In the genomic region with DNA sequence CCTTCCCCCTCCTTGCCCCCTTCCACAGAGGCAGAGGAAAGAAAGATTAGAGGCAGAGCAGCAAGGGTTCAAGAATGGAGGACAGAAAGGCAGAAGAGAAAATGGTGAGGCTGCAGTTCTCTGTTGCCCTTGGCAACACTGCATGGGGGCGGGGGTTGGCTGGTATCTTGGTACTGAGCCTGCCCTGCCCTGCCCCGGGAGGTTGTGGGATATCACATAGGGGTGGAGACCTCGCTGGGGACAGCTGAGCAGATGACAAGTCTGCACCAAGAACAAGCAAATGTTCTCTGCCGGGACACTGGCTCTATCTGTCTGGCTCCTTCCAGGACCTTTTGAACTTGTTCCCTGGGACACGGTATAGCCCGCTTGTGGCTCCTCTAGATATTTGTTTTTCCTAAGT, we compare ENCODE assay signal across 11 cellular contexts. TPM values are rescaled to one million over a fixed set of nuclear protein-coding genes. Genes with fewer than 3 reads are reported as not detected.
A peak's percentile ranks its signal among the peaks of the same experiment; 100 is the strongest.
DNase-seq lines count a peak whose midpoint lies in the region; ATAC-seq, FAIRE-seq and TF ChIP-seq lines count a peak whose summit lies in the region.
"Had no signal": no experiment of that assay in that cellular context is flagged by ENCODE, and none has a peak within 500 bp of the region (broad histone marks: within the 10 kb centered on the region; RNA-seq: fewer than 3 reads in every experiment).

No MANE protein-coding gene starts in this region.

- peak in 2 of 4 donors; percentile 21 to 29 for ATAC-seq in right lobe of liver
- ATAC-seq in HepG2: no peak

- TF ChIP-seq EP300 in HepG2 (IDR thresholded peaks at IDR 0.05; ENCODE audit: low read depth in 2 of 2, low read length in 2 of 2) (no peak), HepG2 (CRISPR knock-in tag; IDR thresholded peaks at IDR 0.05; ENCODE audit: borderline replicate concordance) (no peak), H1 (IDR thresholded peaks at IDR 0.05; ENCODE audit: borderline replicate concordance in 1 of 2, low read depth in 2 of 2, low read length in 2 of 2) (no peak)

- TF ChIP-seq POLR2A in right lobe of liver (IDR thresholded peaks at IDR 0.05) (no peak), HepG2 (IDR thresholded peaks at IDR 0.05; ENCODE audit: insufficient read depth in 1 of 2, low read depth in 2 of 2, low read length in 2 of 2) (no peak), H1 (IDR thresholded peaks at IDR 0.05; ENCODE audit: control extremely low read depth in 1 of 2, low read depth in 2 of 2, low read length in 2 of 2) (no peak)

- H3K14ac ChIP-seq in H1 (ENCODE audit: insufficient read length): no peak overlapping the region

- H3K23me2 ChIP-seq in H1 (ENCODE audit: low read depth, low read length): no peaks in the 10 kb centered on the region

- no peaks in the 10 kb centered on the region for H3K36me3 ChIP-seq in right lobe of liver
- H3K36me3 ChIP-seq in HepG2 (replicated peaks in 1 of 2; ENCODE audit: control insufficient read depth in 1 of 2, insufficient read depth in 2 of 2, low read length in 2 of 2): no peaks in the 10 kb centered on the region
- H3K36me3 ChIP-seq in H1 (ENCODE audit: control insufficient read depth in 2 of 4, insufficient read depth in 4 of 4, low read length in 3 of 4): no peaks in the 10 kb centered on the region
- no peaks in the 10 kb centered on the region for H3K36me3 ChIP-seq in mesodermal cell (ENCODE audit: control insufficient read depth, insufficient read depth, low read length)
- H3K36me3 ChIP-seq: Peyer's patch had no signal

- H2BK120ac ChIP-seq in H1 (replicated peaks; ENCODE audit: low read depth, low read length): no peak overlapping the region

- FAIRE-seq in HepG2 (lab: Jason Lieb, UNC) (no peak), H1 (lab: Jason Lieb, UNC) (no peak), HTR-8/SVneo (lab: Jason Lieb, UNC) (no peak)
- FAIRE-seq: endometrium had no signal

- no peaks in the 10 kb centered on the region for H4K20me1 ChIP-seq in HepG2 (ENCODE audit: insufficient read depth, low read length)
- H4K20me1 ChIP-seq in H1 (replicated peaks in 1 of 2; ENCODE audit: control insufficient read depth in 1 of 2, insufficient read depth in 2 of 2, low read length in 2 of 2): no peaks in the 10 kb centered on the region

- no peak overlapping the region for H3K4ac ChIP-seq in H1 (replicated peaks; ENCODE audit: insufficient read length, low read depth, low read length)

- H3K27ac ChIP-seq in right lobe of liver (no peak overlapping the region), HepG2 (ENCODE audit: extremely low read length, insufficient read depth, low read length) (no peak overlapping the region), H1 (ENCODE audit: low read depth, low read length) (no peak overlapping the region), mesodermal cell (ENCODE audit: low read depth, low read length, severe bottlenecking) (peak overlapping the region; percentile 72)
- H3K27ac ChIP-seq: Peyer's patch had no signal

- H2BK15ac ChIP-seq in H1 (ENCODE audit: low read length): peak overlapping the region; percentile 16; the same call in 1 of the 2 replicates

- no peak overlapping the region for H4K5ac ChIP-seq in H1 (ENCODE audit: insufficient read length, low read depth, low read length)

- H3K4me1 ChIP-seq in right lobe of liver (no peaks in the 10 kb centered on the region), HepG2 (ENCODE audit: insufficient read depth, low read length) (no peaks in the 10 kb centered on the region), H1 (replicated peaks in 1 of 4; ENCODE audit: control insufficient read depth in 3 of 4, insufficient read depth in 4 of 4, low read length in 3 of 4) (peaks cover 2 to 22% (median 6%) of the 10 kb centered on the region in 4 experiments; a peak in 5 of 7 replicates), mesodermal cell (ENCODE audit: control insufficient read depth, insufficient read depth, low read length, poor library complexity, severe bottlenecking) (peaks cover 20% of the 10 kb centered on the region)
- H3K4me1 ChIP-seq: Peyer's patch had no signal

- peak in 2 of 3 donors; percentile 19 to 33 for DNase-seq in right lobe of liver
- DNase-seq in HepG2 (ENCODE audit: low spot score): no peak
- DNase-seq in H1 (ENCODE audit: low read depth in 1 of 2, low spot score in 2 of 2): peak in 1 of 2 experiments; percentile 52
- no peak for DNase-seq in SIG-M5 treated with dmso at 0.1 percent for 504 hours (lab: John Stamatoyannopoulos, UW; ENCODE audit: unreplicated experiment)
- no peak for DNase-seq in activated naive CD4-positive, alpha-beta T cell (lab: John Stamatoyannopoulos, UW)
- no peak for DNase-seq in HTR-8/SVneo (ENCODE audit: insufficient read length, low spot score)
- DNase-seq in NK-92 (lab: John Stamatoyannopoulos, UW; ENCODE audit: unreplicated experiment): no peak
- DNase-seq: activated B cell treated with CpG ODN at 0.5 μM for 24 hours had no signal

- TF ChIP-seq RAD21 in HepG2 (CRISPR knock-in tag; IDR thresholded peaks at IDR 0.05): no peak
- no peak for TF ChIP-seq RAD21 in H1 (IDR thresholded peaks at IDR 0.05 in 1 of 2, conservative IDR thresholded peaks at IDR 0.05 in 1 of 2; ENCODE audit: low read depth in 2 of 2, low read length in 2 of 2)

- CTCF ChIA-PET in HepG2 (lab: Yijun Ruan, JAX; ENCODE audit: low intra/inter-chr PET ratio, low total read pairs) (no interaction called here), H1 (lab: Charles Lee; ENCODE audit: partially characterized antibody) (interaction anchor here (1.3 kb wide), 1 partner anchor 8 kb away, joined by 3 read pairs; no protein-coding TSS in a partner anchor)

- H3K18ac ChIP-seq in H1 (ENCODE audit: extremely low read depth, low read length): no peak overlapping the region

- H2BK5ac ChIP-seq in H1 (ENCODE audit: low read depth, low read length): no peak overlapping the region

- H3K79me1 ChIP-seq in H1 (ENCODE audit: low read depth, low read length): no peaks in the 10 kb centered on the region

- intact Hi-C loops in right lobe of liver (cut with DNase I) (no loop called here), HepG2 (cut with micrococcal nuclease; ENCODE audit: unreplicated experiment) (no loop called here)

- BruUV-seq in HepG2 (replicated peaks; lab: Mats Ljungman, UMichigan): no TSS peak

- TF ChIP-seq CTCF in right lobe of liver (IDR thresholded peaks at IDR 0.05) (no peak), HepG2 (CRISPR knock-in tag; IDR thresholded peaks at IDR 0.05) (no peak), H1 (IDR thresholded peaks at IDR 0.05; ENCODE audit: control extremely low read depth in 1 of 3, insufficient read depth in 1 of 3, low read depth in 1 of 3, low read length in 3 of 3) (no peak)

- WGBS in right lobe of liver (ENCODE audit: insufficient coverage, low coverage, low lambda C conversion rate, missing lambda C conversion rate): 11% methylated on average over 5 of the region's 6 CpGs
- no CpG with 5 or more reads among the region's 6 CpGs for WGBS in HepG2 (ENCODE audit: low lambda C conversion rate)
- WGBS in H1 (ENCODE audit: extremely low coverage in 1 of 2, insufficient coverage in 1 of 2, insufficient read length in 1 of 2, insufficient replicate concordance in 2 of 2, low coverage in 1 of 2, low lambda C conversion rate in 2 of 2, missing lambda C conversion rate in 1 of 2), 2 experiments: 31% methylated on average over 6 of the region's 6 CpGs; no CpG with 5 or more reads in 1 of the 2 experiments
- whole genome bisulfite sequencing in mesodermal cell (ENCODE audit: insufficient coverage in 2 of 2), 2 experiments: 20% methylated on average over 1 of the region's 6 CpGs; no CpG with 5 or more reads in 1 of the 2 experiments

- H2AK5ac ChIP-seq in H1 (ENCODE audit: low read depth, low read length): 0 out of 2 replicates have a peak overlapping the region, but pooled peaks have one; percentile 5

- no peak overlapping the region for H3K23ac ChIP-seq in H1 (ENCODE audit: insufficient read length)

- H2BK20ac ChIP-seq in H1 (ENCODE audit: low read length): no peak overlapping the region

- peaks cover 0 to 2% of the 10 kb centered on the region in 2 donors for H3K27me3 ChIP-seq in right lobe of liver
- H3K27me3 ChIP-seq in HepG2 (ENCODE audit: control insufficient read depth in 1 of 2, insufficient read depth in 2 of 2, low read length in 2 of 2): no peaks in the 10 kb centered on the region
- no peaks in the 10 kb centered on the region for H3K27me3 ChIP-seq in H1 (replicated peaks in 1 of 4; ENCODE audit: control insufficient read depth in 3 of 4, extremely low read depth in 1 of 4, insufficient read depth in 3 of 4, low read length in 3 of 4)
- H3K27me3 ChIP-seq: Peyer's patch had no signal

- no peak overlapping the region for H3K4me3 ChIP-seq in right lobe of liver
- H3K4me3 ChIP-seq in HepG2 (replicated peaks in 1 of 3; ENCODE audit: insufficient read depth in 1 of 3, low read depth in 2 of 3, low read length in 3 of 3): no peak overlapping the region
- H3K4me3 ChIP-seq in H1 (ENCODE audit: extremely low read depth in 1 of 4, insufficient read depth in 2 of 4, low read depth in 3 of 4, low read length in 4 of 4): peak overlapping the region in 1 of 4 experiments; percentile 38; a peak in 1 of 8 replicates
- no peak overlapping the region for H3K4me3 ChIP-seq in mesodermal cell (ENCODE audit: extremely low read depth, insufficient read depth, low read length, poor library complexity, severe bottlenecking)
- H3K4me3 ChIP-seq: Peyer's patch had no signal

- H3K56ac ChIP-seq in H1 (replicated peaks; ENCODE audit: insufficient read length, low read depth, low read length): no peak overlapping the region

- H2AFZ ChIP-seq in HepG2 (ENCODE audit: low read length) (no peak overlapping the region), H1 (ENCODE audit: low read length) (no peak overlapping the region)

- 0 out of 2 replicates have a peak overlapping the region, but pooled peaks have one; percentile 1 for H2BK12ac ChIP-seq in H1 (ENCODE audit: low read depth, low read length)

- in situ Hi-C loops in HepG2 (cut with HindIII; ENCODE audit: extremely low pct_ligation_motif_present, low pct_unique_long_range_greater_than_20kb): no loop called here

- H3K4me2 ChIP-seq in HepG2 (ENCODE audit: low read depth, low read length) (no peak overlapping the region), H1 (ENCODE audit: insufficient read depth in 1 of 2, low read depth in 2 of 2, low read length in 2 of 2) (peak overlapping the region; percentile 53 to 56)

- POLR2A ChIA-PET in HepG2 (lab: Yijun Ruan, JAX) (no interaction called here), H1 (lab: Charles Lee; ENCODE audit: partially characterized antibody) (no interaction called here)

- no peak overlapping the region for H4K91ac ChIP-seq in H1 (replicated peaks; ENCODE audit: insufficient read length, low read length)

- H3K9me3 ChIP-seq in right lobe of liver (no peaks in the 10 kb centered on the region), HepG2 (ENCODE audit: low read length) (no peaks in the 10 kb centered on the region), H1 (ENCODE audit: insufficient read depth in 2 of 2, low read depth in 1 of 2, low read length in 1 of 2) (no peaks in the 10 kb centered on the region), mesodermal cell (ENCODE audit: control insufficient read depth, low read length) (no peaks in the 10 kb centered on the region)
- H3K9me3 ChIP-seq: Peyer's patch had no signal

- no peak overlapping the region for H4K8ac ChIP-seq in H1 (ENCODE audit: extremely low read depth, insufficient read depth, low read length)

- H3K9ac ChIP-seq in HepG2 (ENCODE audit: insufficient read depth, low read depth, low read length) (no peak overlapping the region), H1 (replicated peaks in 1 of 4; ENCODE audit: extremely low read depth in 1 of 4, low read depth in 3 of 4, low read length in 3 of 4) (no peak overlapping the region)

- H3K79me2 ChIP-seq in HepG2 (ENCODE audit: insufficient read depth, low read length) (no peaks in the 10 kb centered on the region), H1 (ENCODE audit: control insufficient read depth in 1 of 2, insufficient read depth in 2 of 2, low read length in 2 of 2) (no peaks in the 10 kb centered on the region)

RNA-seq across cellular contexts. Expression of a gene that starts 39.8 kb away (rescaled TPM):
- total RNA-seq in right lobe of liver (under 1 TPM; 0.06 to 0.27 (median 0.12) TPM), HepG2 (2016; rRNA removed; fragmentation: Illumina TruSeq; extraction: Trizol) (0.02 TPM in 1 of 2 replicates, not detected in the other)
- not detected in 2 replicates for total RNA-seq in HepG2 (2016; cell fraction: cytosol; rRNA removed; fragmentation: Illumina TruSeq; extraction: Trizol; ENCODE audit: low read depth)
- total RNA-seq in HepG2 (2016; cell fraction: insoluble cytoplasmic fraction; rRNA removed; fragmentation: Illumina TruSeq; extraction: Trizol): not detected in 2 replicates
- total RNA-seq in HepG2 (2016; cell fraction: membrane; rRNA removed; fragmentation: Illumina TruSeq; extraction: Trizol): not detected in 2 replicates
- total RNA-seq in HepG2 (2016; cell fraction: nucleus; rRNA removed; fragmentation: Illumina TruSeq; extraction: Trizol): not detected in 2 replicates
- polyA plus RNA-seq in HepG2 (2011; rRNA removed) (0.01 TPM in 1 of 2 replicates, not detected in the other), H1 (2011; rRNA removed) (2.2 and 2.5 TPM in 2 replicates)
- polyA plus RNA-seq in HepG2 (2011; cell fraction: cytosol; rRNA removed): under 0.01 TPM in 1 of 2 replicates, not detected in the other
- not detected in 2 replicates for polyA plus RNA-seq in HepG2 (2011; cell fraction: nucleus; rRNA removed)
- polyA plus RNA-seq in HepG2 (2012): 0.01 TPM in 1 of 2 replicates, not detected in the other
- not detected in 2 replicates for polyA plus RNA-seq in HepG2 (2016; cell fraction: cytosol; fragmentation: Illumina TruSeq; extraction: Trizol; ENCODE audit: low read depth)
- polyA plus RNA-seq in HepG2 (2016; cell fraction: insoluble cytoplasmic fraction; fragmentation: Illumina TruSeq; extraction: Trizol; ENCODE audit: low read depth): not detected in 2 replicates
- polyA plus RNA-seq in HepG2 (2016; cell fraction: membrane; fragmentation: Illumina TruSeq; extraction: Trizol; ENCODE audit: low read depth): not detected in 2 replicates
- not detected in 2 replicates for polyA plus RNA-seq in HepG2 (2016; cell fraction: nucleus; fragmentation: Illumina TruSeq; extraction: Trizol; ENCODE audit: insufficient read depth, low read depth)
- polyA minus RNA-seq in HepG2 (2011; rRNA and poly(A)+ RNA removed; ENCODE audit: low replicate concordance): 6.6 TPM in 1 of 2 replicates, not detected in the other
- not detected in 2 replicates for polyA minus RNA-seq in HepG2 (2011; cell fraction: cytosol; rRNA and poly(A)+ RNA removed)
- 0.13 TPM in 1 of 2 replicates, not detected in the other for polyA minus RNA-seq in HepG2 (2011; cell fraction: nucleus; rRNA and poly(A)+ RNA removed)
- total RNA-seq in H1 (2021; fragmentation: NEBNext Ultra II Directional; extraction: Animal tissue kit (Norgen Biotek cat#: 25700)): 6.6 and 6.7 TPM in 2 replicates
- polyA plus RNA-seq in H1 (2011; cell fraction: cytosol; rRNA removed): 2.2 TPM
- polyA plus RNA-seq in H1 (2011; cell fraction: nucleus; rRNA removed): 6.0 TPM
- 3.0 to 4.1 TPM (median 3.2 TPM) in 4 replicates for polyA plus RNA-seq in H1 (2012, experiment 1 of 2)
- polyA plus RNA-seq in H1 (2012, experiment 2 of 2): 0.14 TPM
- polyA plus RNA-seq in H1 (2013, experiment 1 of 2): 3.2 TPM
- polyA plus RNA-seq in H1 (2013, experiment 2 of 2): 2.9 TPM
- polyA minus RNA-seq in H1 (2011; rRNA and poly(A)+ RNA removed): 4.2 and 6.0 TPM in 2 replicates
- 3.5 TPM for polyA minus RNA-seq in H1 (2011; cell fraction: cytosol; rRNA and poly(A)+ RNA removed)
- polyA minus RNA-seq in H1 (2011; cell fraction: nucleus; rRNA and poly(A)+ RNA removed): 5.9 TPM
- 4.5 TPM for polyA plus RNA-seq in mesodermal cell (2013, experiment 1 of 2)
- polyA plus RNA-seq in mesodermal cell (2013, experiment 2 of 2): 4.6 TPM
- total RNA-seq: activated B cell treated with CpG ODN at 0.5 μM for 24 hours had no signal

Comparison
In these comparisons a context has a peak if more than half of its experiments do, and no peak if none do; other contexts are left out.
1. DNase-seq: peak in right lobe of liver (2 of 3); none in HepG2 (single experiment), SIG-M5 treated with dmso at 0.1 percent for 504 hours (single experiment), activated naive CD4-positive, alpha-beta T cell (0 of 4), HTR-8/SVneo (single experiment) and NK-92 (single experiment).